ENCODE assay signal across 8 cellular contexts in the genomic region with DNA sequence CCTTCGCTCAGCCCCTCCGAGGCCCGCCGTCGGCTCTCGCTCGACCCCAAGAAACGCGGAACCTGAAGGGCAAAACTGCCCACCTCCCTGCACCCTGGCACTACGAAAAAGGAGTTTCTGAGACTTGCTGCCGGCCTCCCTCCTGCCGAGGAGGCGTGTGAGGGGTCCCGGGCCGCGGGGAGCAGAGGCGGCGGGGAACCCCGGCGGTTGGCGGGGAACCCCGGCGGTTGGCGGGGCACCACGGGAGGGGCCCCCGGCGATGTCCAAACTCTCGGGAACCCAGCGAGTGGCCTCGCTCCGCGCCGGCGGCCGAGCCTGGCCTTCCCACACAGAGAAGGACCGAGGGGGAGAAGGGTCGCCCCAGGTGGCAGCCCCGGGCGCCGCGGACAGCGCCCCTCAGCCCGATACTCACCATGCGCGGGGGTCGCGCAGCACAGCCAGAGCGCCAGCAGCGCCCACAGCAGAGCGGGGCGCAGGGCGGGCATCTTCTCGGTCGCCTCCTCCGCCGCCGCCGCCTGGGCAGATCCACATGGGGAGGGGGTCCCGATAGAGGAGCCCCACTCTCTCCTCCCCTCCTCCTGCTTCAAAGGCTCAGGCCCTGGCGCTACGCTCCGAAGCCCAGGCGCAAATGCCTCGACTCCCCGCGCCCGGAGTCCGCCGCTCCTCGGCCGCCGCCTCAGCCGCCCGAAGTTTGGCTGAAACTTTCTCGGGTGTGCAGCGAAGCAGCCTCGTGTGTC.
DNase-seq lines count a peak whose midpoint lies in the region; ATAC-seq and TF ChIP-seq lines count a peak whose summit lies in the region.
"Not testable (repeated sequence)": the region's sequence is repeated elsewhere in the genome, so short reads cannot be mapped to it uniquely, and the experiment has no call there.

No MANE protein-coding gene starts in this region.

- DNase-seq in GM12864 (ENCODE audit: low read depth); testis: not testable (repeated sequence)
- peak; percentile 43 for DNase-seq in NB4 (ENCODE audit: low read depth)
- DNase-seq in activated naive CD4-positive, alpha-beta T cell treated with anti-CD3 and anti-CD28 coated beads, Interleukin-2, amount 10 ng/mL, durations not matched to agents 7 days and 5 days: peak; percentile 68
- DNase-seq in left lobe of liver (ENCODE audit: low spot score): peak; percentile 48
- DNase-seq in ovary: peak in 3 of 5 donors; percentile 58 to 64 (median 58)

- H3K4me1 ChIP-seq in esophagus (ENCODE audit: control insufficient read depth in 2 of 2, insufficient read depth in 2 of 2, low read length in 1 of 2); ovary (ENCODE audit: insufficient read depth); testis: not testable (repeated sequence)

- 0% methylated on average over 4 to 30 of the region's 77 CpGs for WGBS in esophagus, 2 donors
- 0 to 1% methylated on average over 15 to 29 of the region's 77 CpGs; no CpG with 5 or more reads in 1 of the 3 donors for WGBS in ovary, 3 donors
- no CpG with 5 or more reads among the region's 77 CpGs for WGBS in testis, 2 donors

- intact Hi-C loops in ovary (cut with DNase I); testis (cut with DNase I; ENCODE audit: low total_unique reads): not testable (repeated sequence)

- CTCF ChIA-PET in activated naive CD4-positive, alpha-beta T cell treated with anti-CD3 and anti-CD28 coated beads, Interleukin-2, amount 10 ng/mL, durations not matched to agents 7 days and 5 days (lab: Charles Lee): not testable (repeated sequence)

- not testable (repeated sequence) for H3K4me1 Mint-ChIP-seq in activated naive CD4-positive, alpha-beta T cell treated with anti-CD3 and anti-CD28 coated beads, Interleukin-2, amount 10 ng/mL, durations not matched to agents 7 days and 5 days

- not testable (repeated sequence) for H3K9me3 Mint-ChIP-seq in activated naive CD4-positive, alpha-beta T cell treated with anti-CD3 and anti-CD28 coated beads, Interleukin-2, amount 10 ng/mL, durations not matched to agents 7 days and 5 days

- not testable (repeated sequence) for TF ChIP-seq POLR2A in NB4 (IDR thresholded peaks at IDR 0.05; ENCODE audit: extremely low read depth, insufficient read length)
- peak; percentile 74 for TF ChIP-seq POLR2A in ovary (IDR thresholded peaks at IDR 0.05)
- TF ChIP-seq POLR2A in testis (IDR thresholded peaks at IDR 0.05): peak; percentile 12

- H3K9me3 ChIP-seq in esophagus (ENCODE audit: control insufficient read depth in 2 of 2, insufficient read depth in 1 of 2, low read depth in 1 of 2, low read length in 1 of 2); ovary; testis: not testable (repeated sequence)

- H3K27ac ChIP-seq in esophagus (ENCODE audit: low read depth in 2 of 2, low read length in 1 of 2): peak overlapping the region; percentile 31 to 59
- not testable (repeated sequence) for H3K27ac ChIP-seq in ovary, testis

- H3K4me3 Mint-ChIP-seq in activated naive CD4-positive, alpha-beta T cell treated with anti-CD3 and anti-CD28 coated beads, Interleukin-2, amount 10 ng/mL, durations not matched to agents 7 days and 5 days: peak overlapping the region; percentile 71

- not testable (repeated sequence) for H3K36me3 Mint-ChIP-seq in activated naive CD4-positive, alpha-beta T cell treated with anti-CD3 and anti-CD28 coated beads, Interleukin-2, amount 10 ng/mL, durations not matched to agents 7 days and 5 days

- H3K27ac Mint-ChIP-seq in activated naive CD4-positive, alpha-beta T cell treated with anti-CD3 and anti-CD28 coated beads, Interleukin-2, amount 10 ng/mL, durations not matched to agents 7 days and 5 days: peak overlapping the region; percentile 33

- not testable (repeated sequence) for H3K36me3 ChIP-seq in esophagus (ENCODE audit: control insufficient read depth in 2 of 2, insufficient read depth in 2 of 2, low read length in 1 of 2); ovary; testis (ENCODE audit: low read depth, missing control alignments)

- peak overlapping the region; percentile 35 for H3K4me3 ChIP-seq in GM12864 (ENCODE audit: low read depth, low read length)
- peak overlapping the region; percentile 16 for H3K4me3 ChIP-seq in NB4 (ENCODE audit: low read depth, low read length)
- H3K4me3 ChIP-seq in esophagus (ENCODE audit: low read depth in 1 of 2, low read length in 2 of 2): peak overlapping the region; percentile 38 to 56
- peak overlapping the region; percentile 50 for H3K4me3 ChIP-seq in ovary
- peak overlapping the region in 1 of 2 donors; percentile 45 for H3K4me3 ChIP-seq in testis

- TF ChIP-seq CTCF in GM12864 (IDR thresholded peaks at IDR 0.05; ENCODE audit: low read depth, low read length, missing control alignments); NB4 (IDR thresholded peaks at IDR 0.05; ENCODE audit: low read depth, low read length); ovary (IDR thresholded peaks at IDR 0.05); testis (IDR thresholded peaks at IDR 0.05): not testable (repeated sequence)

- not testable (repeated sequence) for H3K27me3 Mint-ChIP-seq in activated naive CD4-positive, alpha-beta T cell treated with anti-CD3 and anti-CD28 coated beads, Interleukin-2, amount 10 ng/mL, durations not matched to agents 7 days and 5 days

- not testable (repeated sequence) for H3K27me3 ChIP-seq in esophagus (ENCODE audit: control insufficient read depth in 1 of 2, insufficient read depth in 2 of 2, low read length in 2 of 2); ovary; testis

- TF ChIP-seq EP300 in ovary (IDR thresholded peaks at IDR 0.05): not testable (repeated sequence)

- ATAC-seq in activated CD4-positive, CD25-positive, alpha-beta regulatory T cell treated with anti-CD3 and anti-CD28 coated beads, Interleukin-2, amount 50 U/mL, for 24 hours: peak; percentile 35 to 51
- ATAC-seq in left lobe of liver: peak; percentile 49
